8 cellular contexts compared by ENCODE assay signal in genomic region chr11:124875943-124876817, GRCh38. TPM values are rescaled to one million over a fixed set of nuclear protein-coding genes. Genes with fewer than 3 reads are reported as not detected.
A peak's percentile ranks its signal among the peaks of the same experiment; 100 is the strongest.
DNase-seq lines count a peak whose midpoint lies in the region; ATAC-seq and TF ChIP-seq lines count a peak whose summit lies in the region.

No MANE protein-coding gene starts in this region.

- TF ChIP-seq POLR2A in gastroesophageal sphincter (IDR thresholded peaks at IDR 0.05), result peak; percentile 11 to 36

- ATAC-seq in GM21576 (IDR thresholded peaks at IDR 0.05; ENCODE audit: unreplicated experiment) (peak; percentile 93), gastroesophageal sphincter (peak; percentile 93)

- H3K9me3 Mint-ChIP-seq in IgD-negative memory B cell, result peaks cover 0 to 6% (median 0%) of the 10 kb centered on the region in 3 donors

- H3K4me3 ChIP-seq in gastroesophageal sphincter (peak overlapping the region; percentile 33 to 67), neutrophil (ENCODE audit: low read depth in 1 of 2, low read length in 1 of 2) (peak overlapping the region; percentile 52 to 74), subcutaneous abdominal adipose tissue (ENCODE audit: low read depth in 1 of 5, low read length in 5 of 5) (peak overlapping the region; percentile 59 to 77 (median 74))

- H3K9me3 ChIP-seq in gastroesophageal sphincter (no peaks in the 10 kb centered on the region), neutrophil (no peaks in the 10 kb centered on the region), subcutaneous abdominal adipose tissue (ENCODE audit: control insufficient read depth in 5 of 5, low read length in 5 of 5) (no peaks in the 10 kb centered on the region)

- no CpG with 5 or more reads among the region's 69 CpGs for WGBS in gastroesophageal sphincter (ENCODE audit: low coverage in 1 of 2), 2 donors

- H3K4me3 Mint-ChIP-seq in IgD-negative memory B cell, result peak overlapping the region; percentile 78 to 94 (median 88)

- H3K27ac ChIP-seq in gastroesophageal sphincter (peak overlapping the region; percentile 26 to 94 (median 92)), neutrophil (no peak overlapping the region), subcutaneous abdominal adipose tissue (ENCODE audit: low read depth, low read length) (peak overlapping the region; percentile 91)

- no peaks in the 10 kb centered on the region for H3K36me3 Mint-ChIP-seq in IgD-negative memory B cell

- DNase-seq in DMS53 (lab: John Stamatoyannopoulos, UW) (peak; percentile 92), SIG-M5 treated with dmso at 0.1 percent for 504 hours (lab: John Stamatoyannopoulos, UW; ENCODE audit: unreplicated experiment) (peak; percentile 77)
- DNase-seq in activated gamma-delta T cell treated with anti-CD3 and anti-CD28 coated beads, Interleukin-2, amount 50 U/mL, for 16 hours (ENCODE audit: low read depth), result peak; percentile 49

- H3K27me3 Mint-ChIP-seq in IgD-negative memory B cell, result peaks cover 27% of the 10 kb centered on the region

- no peak for TF ChIP-seq EP300 in gastroesophageal sphincter (IDR thresholded peaks at IDR 0.05)

- H3K27me3 ChIP-seq in gastroesophageal sphincter, result peaks cover 39% of the 10 kb centered on the region
- H3K27me3 ChIP-seq in neutrophil, result peaks cover 84% of the 10 kb centered on the region
- H3K27me3 ChIP-seq in subcutaneous abdominal adipose tissue (ENCODE audit: control insufficient read depth in 5 of 5, insufficient read depth in 4 of 5, low read length in 5 of 5), result peaks cover 8 to 28% (median 19%) of the 10 kb centered on the region in 5 donors

- H3K36me3 ChIP-seq in gastroesophageal sphincter (no peaks in the 10 kb centered on the region), neutrophil (no peaks in the 10 kb centered on the region), subcutaneous abdominal adipose tissue (ENCODE audit: control insufficient read depth in 5 of 5, insufficient read depth in 5 of 5, low read length in 5 of 5) (no peaks in the 10 kb centered on the region)

- peaks cover 0 to 29% (median 3%) of the 10 kb centered on the region in 3 donors for H3K4me1 ChIP-seq in gastroesophageal sphincter
- peaks cover 9 to 17% of the 10 kb centered on the region in 2 experiments for H3K4me1 ChIP-seq in neutrophil (ENCODE audit: control insufficient read depth in 1 of 2, insufficient read depth in 1 of 2, low read depth in 1 of 2, low read length in 1 of 2)
- H3K4me1 ChIP-seq in subcutaneous abdominal adipose tissue (ENCODE audit: control insufficient read depth in 5 of 5, insufficient read depth in 5 of 5, low read length in 5 of 5), result peaks cover 2 to 51% (median 32%) of the 10 kb centered on the region in 5 donors

- TF ChIP-seq CTCF in gastroesophageal sphincter (IDR thresholded peaks at IDR 0.05), result peak in 3 of 4 experiments; percentile 67 to 91 (median 78)
- TF ChIP-seq CTCF in neutrophil (IDR thresholded peaks at IDR 0.05), result peak; percentile 36

- H3K4me1 Mint-ChIP-seq in IgD-negative memory B cell, result peaks cover 0 to 10% (median 9%) of the 10 kb centered on the region in 3 donors

- H3K9ac ChIP-seq in subcutaneous abdominal adipose tissue (ENCODE audit: low read length in 5 of 5), result peak overlapping the region in 4 of 5 donors; percentile 76 to 91 (median 84)

- H3K27ac Mint-ChIP-seq in IgD-negative memory B cell, result peak overlapping the region in 2 of 3 donors; percentile 36 to 59

RNA-seq across cellular contexts. Expression of gene ROBO3, which starts 10.9 kb away (rescaled TPM):
- polyA plus RNA-seq in IgD-negative memory B cell, result not detected
- 10 to 100 TPM in 1 of 4 donors, 1 to 10 TPM in 3; 3.6 to 10.8 (median 9.2) TPM for total RNA-seq in gastroesophageal sphincter

RNA-seq across cellular contexts. Expression of gene ROBO4, which starts 21.5 kb away (rescaled TPM):
- not detected for polyA plus RNA-seq in IgD-negative memory B cell
- 10 to 100 TPM; 13.9 to 33.6 (median 23.4) TPM for total RNA-seq in gastroesophageal sphincter

RNA-seq across cellular contexts. Expression of gene HEPN1, which starts 42.9 kb away (rescaled TPM):
- not detected for polyA plus RNA-seq in IgD-negative memory B cell
- under 1 TPM in 1 of 4 donors, not detected in 3; 0.67 TPM for total RNA-seq in gastroesophageal sphincter

RNA-seq across cellular contexts. Expression of gene HEPACAM, which starts 59.7 kb away (rescaled TPM):
- not detected for polyA plus RNA-seq in IgD-negative memory B cell
- total RNA-seq in gastroesophageal sphincter, result 1 to 10 TPM in 1 of 4 donors, under 1 TPM in 2, not detected in 1; 0.31 to 2.1 (median 0.81) TPM
